In the genomic region with DNA sequence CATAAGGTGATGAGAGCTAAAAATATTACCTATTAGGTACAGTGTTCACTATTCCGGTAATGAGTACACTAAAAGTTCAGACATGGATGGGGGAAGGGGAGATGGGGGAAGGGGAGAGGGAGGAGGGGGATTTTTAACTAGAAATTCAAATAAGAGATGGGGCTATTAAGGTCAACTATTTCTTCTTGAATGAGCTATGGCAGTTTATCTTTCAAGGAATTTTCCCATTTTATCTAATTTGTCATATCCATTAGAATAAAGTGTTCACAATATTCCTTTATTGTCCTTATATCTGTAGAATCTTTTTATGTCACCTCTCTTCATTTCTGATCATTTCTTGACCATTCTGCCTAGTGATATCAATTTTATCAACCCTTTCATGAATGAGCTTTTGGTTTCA, we compare ENCODE assay signal across 33 cellular contexts.
DNase-seq lines count a peak whose midpoint lies in the region; ATAC-seq, FAIRE-seq and TF ChIP-seq lines count a peak whose summit lies in the region.
"Had no signal": no experiment of that assay in that cellular context is flagged by ENCODE, and none has a peak within 500 bp of the region (broad histone marks: within the 10 kb centered on the region; RNA-seq: fewer than 3 reads in every experiment).

No MANE protein-coding gene starts in this region.

- ATAC-seq in HepG2 (no peak), right lobe of liver (no peak), K562 (no peak)
- ATAC-seq: A549; CD8-positive, alpha-beta T cell had no signal

- no peaks in the 10 kb centered on the region for H4K20me1 ChIP-seq in HepG2 (ENCODE audit: insufficient read depth, low read length)
- H4K20me1 ChIP-seq in K562 (replicated peaks; ENCODE audit: control insufficient read depth, insufficient read depth, low read length) = no peaks in the 10 kb centered on the region
- H4K20me1 ChIP-seq: BLaER1; BLaER1 treated with 17β-estradiol and CSF1 and Interleukin-3, amounts not matched to agents 10 nM and 100 nM had no signal

- TF ChIP-seq POLR2A in HepG2 (IDR thresholded peaks at IDR 0.05; ENCODE audit: insufficient read depth in 1 of 2, low read depth in 2 of 2, low read length in 2 of 2) (no peak), right lobe of liver (IDR thresholded peaks at IDR 0.05) (no peak), K562 (conservative IDR thresholded peaks at IDR 0.05) (no peak)

- H3K27me3 ChIP-seq in HepG2 (ENCODE audit: control insufficient read depth in 1 of 2, insufficient read depth in 2 of 2, low read length in 2 of 2) (no peaks in the 10 kb centered on the region), right lobe of liver (no peaks in the 10 kb centered on the region), K562 (ENCODE audit: control insufficient read depth in 2 of 2, insufficient read depth in 2 of 2, low read length in 2 of 2) (no peaks in the 10 kb centered on the region)
- H3K27me3 ChIP-seq: BE2C; BLaER1; BLaER1 treated with 17β-estradiol and CSF1 and Interleukin-3, amounts not matched to agents 10 nM and 100 nM had no signal

- H3K4me1 ChIP-seq in HepG2 (ENCODE audit: insufficient read depth, low read length) (no peaks in the 10 kb centered on the region), right lobe of liver (peaks cover 0 to 16% (median 5%) of the 10 kb centered on the region in 4 donors), K562 (replicated peaks in 1 of 2; ENCODE audit: control insufficient read depth in 2 of 2, insufficient read depth in 2 of 2, low read length in 2 of 2) (no peaks in the 10 kb centered on the region)
- H3K4me1 ChIP-seq: A549; BE2C; BLaER1; BLaER1 treated with 17β-estradiol and CSF1 and Interleukin-3, amounts not matched to agents 10 nM and 100 nM; Caco-2 had no signal

- H3K9ac ChIP-seq in HepG2 (ENCODE audit: insufficient read depth, low read depth, low read length) (no peak overlapping the region), K562 (ENCODE audit: insufficient read depth in 1 of 2, low read depth in 2 of 2, low read length in 2 of 2) (no peak overlapping the region)
- H3K9ac ChIP-seq: BLaER1; BLaER1 treated with 17β-estradiol and CSF1 and Interleukin-3, amounts not matched to agents 10 nM and 100 nM had no signal

- no peaks in the 10 kb centered on the region for H3K9me3 ChIP-seq in HepG2 (ENCODE audit: low read length)
- H3K9me3 ChIP-seq in right lobe of liver = no peaks in the 10 kb centered on the region
- H3K9me3 ChIP-seq in K562 (replicated peaks; ENCODE audit: control insufficient read depth, insufficient read depth, low read depth, low read length) = no peaks in the 10 kb centered on the region
- H3K9me3 ChIP-seq: A549, BE2C had no signal

- H3K36me3 Mint-ChIP-seq in type B pancreatic cell = no peaks in the 10 kb centered on the region
- H3K36me3 Mint-ChIP-seq: CD14-positive monocyte; CD4-positive, alpha-beta memory T cell; CD4-positive, CD25-positive, alpha-beta regulatory T cell; CD8-positive, alpha-beta memory T cell; CD8-positive, alpha-beta T cell had no signal

- H3K27ac ChIP-seq in HepG2 (ENCODE audit: extremely low read length, insufficient read depth, low read length) (no peak overlapping the region), right lobe of liver (no peak overlapping the region), K562 (ENCODE audit: extremely low read depth, low read depth, low read length) (no peak overlapping the region)
- H3K27ac ChIP-seq: 22Rv1; A549; BLaER1; BLaER1 treated with 17β-estradiol and CSF1 and Interleukin-3, amounts not matched to agents 10 nM and 100 nM; C4-2B had no signal

- FAIRE-seq in HepG2 (lab: Jason Lieb, UNC) (no peak), K562 (lab: Jason Lieb, UNC) (no peak)
- FAIRE-seq: A204.1, A549, D721Med had no signal

- DNase-seq in HepG2 (ENCODE audit: low spot score) (no peak), right lobe of liver (no peak), K562 (ENCODE audit: extremely low read depth in 1 of 4, low spot score in 3 of 4) (no peak), type B pancreatic cell (ENCODE audit: extremely low spot score, unreplicated experiment) (no peak)
- DNase-seq: 8988T; ACHN; AML-193; BE2C; C1 segment of cervical spinal cord; Caco-2; Calu3; CD4-positive, alpha-beta memory T cell; CD4-positive, alpha-beta T cell; CD4-positive, CD25-positive, alpha-beta regulatory T cell; CD8-positive, alpha-beta memory T cell; CD8-positive, alpha-beta T cell; COR-L47; DMS 273 treated with DMSO at 0.1 percent for 48 hours; DMS153; DMS53; DMS79; DMS79 treated with DMSO at 0.1 percent for 48 hours; DND-41; EL had no signal

- no peaks in the 10 kb centered on the region for H3K4me1 Mint-ChIP-seq in type B pancreatic cell (ENCODE audit: unreplicated experiment)
- H3K4me1 Mint-ChIP-seq: B cell; CD14-positive monocyte; CD4-positive, alpha-beta memory T cell; CD4-positive, CD25-positive, alpha-beta regulatory T cell; CD8-positive, alpha-beta memory T cell had no signal

- H3K4me3 ChIP-seq in HepG2 (replicated peaks in 1 of 3; ENCODE audit: insufficient read depth in 1 of 3, low read depth in 2 of 3, low read length in 3 of 3) = no peak overlapping the region
- H3K4me3 ChIP-seq in right lobe of liver = no peak overlapping the region
- H3K4me3 ChIP-seq in K562 = no peak overlapping the region
- H3K4me3 ChIP-seq: A549; BLaER1; BLaER1 treated with 17β-estradiol and CSF1 and Interleukin-3, amounts not matched to agents 10 nM and 100 nM had no signal

- no peak for TF ChIP-seq CTCF in HepG2 (CRISPR knock-in tag; IDR thresholded peaks at IDR 0.05)
- no peak for TF ChIP-seq CTCF in right lobe of liver (IDR thresholded peaks at IDR 0.05)
- no peak for TF ChIP-seq CTCF in K562 (IDR thresholded peaks at IDR 0.05 in 2 of 3, conservative IDR thresholded peaks at IDR 0.05 in 1 of 3; ENCODE audit: insufficient read depth in 2 of 3, low read depth in 1 of 3, low read length in 3 of 3)
- TF ChIP-seq CTCF in type B pancreatic cell (conservative IDR thresholded peaks at IDR 0.05) = no peak

- no peak overlapping the region for H3K4me3 Mint-ChIP-seq in type B pancreatic cell
- H3K4me3 Mint-ChIP-seq: B cell; CD14-positive monocyte; CD4-positive, alpha-beta memory T cell; CD4-positive, alpha-beta T cell; CD4-positive, CD25-positive, alpha-beta regulatory T cell; CD8-positive, alpha-beta memory T cell; CD8-positive, alpha-beta T cell had no signal

- CTCF ChIA-PET in HepG2 (lab: Yijun Ruan, JAX; ENCODE audit: low intra/inter-chr PET ratio, low total read pairs) (no interaction called here), K562 (lab: Yijun Ruan, JAX; ENCODE audit: low intra/inter-chr PET ratio) (no interaction called here)

- H3K9me3 Mint-ChIP-seq in type B pancreatic cell = peaks cover 9% of the 10 kb centered on the region

- WGBS in HepG2 (ENCODE audit: low lambda C conversion rate) = 4% methylated on average over 1 of the region's 1 CpG
- WGBS in right lobe of liver (ENCODE audit: insufficient coverage, low coverage, low lambda C conversion rate, missing lambda C conversion rate) = 83% methylated on average over 1 of the region's 1 CpG
- WGBS in K562 (ENCODE audit: insufficient coverage, low coverage, missing lambda C conversion rate) = 0% methylated on average over 1 of the region's 1 CpG

- no peaks in the 10 kb centered on the region for H3K36me3 ChIP-seq in HepG2 (replicated peaks in 1 of 2; ENCODE audit: control insufficient read depth in 1 of 2, insufficient read depth in 2 of 2, low read length in 2 of 2)
- H3K36me3 ChIP-seq in right lobe of liver = no peaks in the 10 kb centered on the region
- H3K36me3 ChIP-seq in K562 (ENCODE audit: control insufficient read depth, insufficient read depth, low read length) = no peaks in the 10 kb centered on the region
- H3K36me3 ChIP-seq: BE2C; BLaER1; BLaER1 treated with 17β-estradiol and CSF1 and Interleukin-3, amounts not matched to agents 10 nM and 100 nM had no signal

- H3K9me1 ChIP-seq in K562 (ENCODE audit: control insufficient read depth, insufficient read depth, low read length) = no peaks in the 10 kb centered on the region

- no peaks in the 10 kb centered on the region for H3K27me3 Mint-ChIP-seq in type B pancreatic cell
- H3K27me3 Mint-ChIP-seq: B cell; CD4-positive, alpha-beta memory T cell; CD4-positive, alpha-beta T cell; CD4-positive, CD25-positive, alpha-beta regulatory T cell had no signal

- no peak for TF ChIP-seq RAD21 in HepG2 (CRISPR knock-in tag; IDR thresholded peaks at IDR 0.05)
- no peak for TF ChIP-seq RAD21 in K562 (CRISPR knock-in tag; conservative IDR thresholded peaks at IDR 0.05 in 1 of 2, IDR thresholded peaks at IDR 0.05 in 1 of 2)

- H3K4me2 ChIP-seq in HepG2 (ENCODE audit: low read depth, low read length) (no peak overlapping the region), K562 (ENCODE audit: insufficient read depth, low read length) (no peak overlapping the region)
- H3K4me2 ChIP-seq: A549; BLaER1; BLaER1 treated with 17β-estradiol and CSF1 and Interleukin-3, amounts not matched to agents 10 nM and 100 nM had no signal

- in situ Hi-C loops in HepG2 (cut with HindIII; ENCODE audit: extremely low pct_ligation_motif_present, low pct_unique_long_range_greater_than_20kb) = no loop called here
- in situ Hi-C loops in K562 (cut with MboI) = no loop called here

- no peak for TF ChIP-seq EP300 in HepG2 (IDR thresholded peaks at IDR 0.05; ENCODE audit: low read depth in 2 of 2, low read length in 2 of 2)
- no peak for TF ChIP-seq EP300 in HepG2 (CRISPR knock-in tag; IDR thresholded peaks at IDR 0.05; ENCODE audit: borderline replicate concordance)
- no peak for TF ChIP-seq EP300 in K562 (IDR thresholded peaks at IDR 0.05; ENCODE audit: low read length)

- no TSS peak for BruUV-seq in HepG2 (replicated peaks; lab: Mats Ljungman, UMichigan)
- no TSS peak for BruUV-seq in K562 (replicated peaks; lab: Mats Ljungman, UMichigan)

- POLR2A ChIA-PET in HepG2 (lab: Yijun Ruan, JAX) (no interaction called here), K562 (lab: Yijun Ruan, JAX) (no interaction called here)

- no peaks in the 10 kb centered on the region for H3K79me2 ChIP-seq in HepG2 (ENCODE audit: insufficient read depth, low read length)
- no peaks in the 10 kb centered on the region for H3K79me2 ChIP-seq in K562 (ENCODE audit: control insufficient read depth, insufficient read depth, low read length)

- intact Hi-C loops in HepG2 (cut with micrococcal nuclease; ENCODE audit: unreplicated experiment) (no loop called here), right lobe of liver (cut with DNase I) (no loop called here), K562 (cut with micrococcal nuclease) (no loop called here)

- H2AFZ ChIP-seq in HepG2 (ENCODE audit: low read length) (no peak overlapping the region), K562 (ENCODE audit: low read depth, low read length) (no peak overlapping the region)

- no peak overlapping the region for H3K27ac Mint-ChIP-seq in type B pancreatic cell
- H3K27ac Mint-ChIP-seq: B cell; CD4-positive, alpha-beta memory T cell; CD4-positive, alpha-beta T cell; CD4-positive, CD25-positive, alpha-beta regulatory T cell; CD8-positive, alpha-beta memory T cell; CD8-positive, alpha-beta T cell had no signal

TF ChIP-seq in HepG2, 621 proteins besides CTCF, POLR2A, EP300 and RAD21:
- no peak for TF ChIP-seq PTBP1 (IDR thresholded peaks at IDR 0.05; ENCODE audit: low read depth, low read length, poor library complexity, severe bottlenecking)
- TF ChIP-seq HNRNPK (IDR thresholded peaks at IDR 0.05; ENCODE audit: low read depth, low read length, poor library complexity, severe bottlenecking) = peak; percentile 92
TF ChIP-seq in HepG2: peak in this region for 1.

TF ChIP-seq in K562, 482 proteins besides CTCF, POLR2A, EP300 and RAD21 (continues in another document):
- TF ChIP-seq HNRNPK (IDR thresholded peaks at IDR 0.05; ENCODE audit: low read depth, low read length, poor library complexity, severe bottlenecking) = peak; percentile 20

Comparison
In these comparisons a context has a peak if more than half of its experiments do, and no peak if none do; other contexts are left out.
1. Of the 241 proteins assayed by ChIP-seq in both HepG2 and K562: peak only in HepG2: none; only in K562: none; in both: HNRNPK; in neither: 240.